1 cellular context compared by ENCODE assay signal in genomic region chr17:50763716-50764450, GRCh38.
TF ChIP-seq lines count a peak whose summit lies in the region.

No MANE protein-coding gene starts in this region.

TF ChIP-seq in GM23338, 12 proteins besides CTCF, POLR2A, EP300 and RAD21 (continued from another document):
- TF ChIP-seq, protein P1, sequence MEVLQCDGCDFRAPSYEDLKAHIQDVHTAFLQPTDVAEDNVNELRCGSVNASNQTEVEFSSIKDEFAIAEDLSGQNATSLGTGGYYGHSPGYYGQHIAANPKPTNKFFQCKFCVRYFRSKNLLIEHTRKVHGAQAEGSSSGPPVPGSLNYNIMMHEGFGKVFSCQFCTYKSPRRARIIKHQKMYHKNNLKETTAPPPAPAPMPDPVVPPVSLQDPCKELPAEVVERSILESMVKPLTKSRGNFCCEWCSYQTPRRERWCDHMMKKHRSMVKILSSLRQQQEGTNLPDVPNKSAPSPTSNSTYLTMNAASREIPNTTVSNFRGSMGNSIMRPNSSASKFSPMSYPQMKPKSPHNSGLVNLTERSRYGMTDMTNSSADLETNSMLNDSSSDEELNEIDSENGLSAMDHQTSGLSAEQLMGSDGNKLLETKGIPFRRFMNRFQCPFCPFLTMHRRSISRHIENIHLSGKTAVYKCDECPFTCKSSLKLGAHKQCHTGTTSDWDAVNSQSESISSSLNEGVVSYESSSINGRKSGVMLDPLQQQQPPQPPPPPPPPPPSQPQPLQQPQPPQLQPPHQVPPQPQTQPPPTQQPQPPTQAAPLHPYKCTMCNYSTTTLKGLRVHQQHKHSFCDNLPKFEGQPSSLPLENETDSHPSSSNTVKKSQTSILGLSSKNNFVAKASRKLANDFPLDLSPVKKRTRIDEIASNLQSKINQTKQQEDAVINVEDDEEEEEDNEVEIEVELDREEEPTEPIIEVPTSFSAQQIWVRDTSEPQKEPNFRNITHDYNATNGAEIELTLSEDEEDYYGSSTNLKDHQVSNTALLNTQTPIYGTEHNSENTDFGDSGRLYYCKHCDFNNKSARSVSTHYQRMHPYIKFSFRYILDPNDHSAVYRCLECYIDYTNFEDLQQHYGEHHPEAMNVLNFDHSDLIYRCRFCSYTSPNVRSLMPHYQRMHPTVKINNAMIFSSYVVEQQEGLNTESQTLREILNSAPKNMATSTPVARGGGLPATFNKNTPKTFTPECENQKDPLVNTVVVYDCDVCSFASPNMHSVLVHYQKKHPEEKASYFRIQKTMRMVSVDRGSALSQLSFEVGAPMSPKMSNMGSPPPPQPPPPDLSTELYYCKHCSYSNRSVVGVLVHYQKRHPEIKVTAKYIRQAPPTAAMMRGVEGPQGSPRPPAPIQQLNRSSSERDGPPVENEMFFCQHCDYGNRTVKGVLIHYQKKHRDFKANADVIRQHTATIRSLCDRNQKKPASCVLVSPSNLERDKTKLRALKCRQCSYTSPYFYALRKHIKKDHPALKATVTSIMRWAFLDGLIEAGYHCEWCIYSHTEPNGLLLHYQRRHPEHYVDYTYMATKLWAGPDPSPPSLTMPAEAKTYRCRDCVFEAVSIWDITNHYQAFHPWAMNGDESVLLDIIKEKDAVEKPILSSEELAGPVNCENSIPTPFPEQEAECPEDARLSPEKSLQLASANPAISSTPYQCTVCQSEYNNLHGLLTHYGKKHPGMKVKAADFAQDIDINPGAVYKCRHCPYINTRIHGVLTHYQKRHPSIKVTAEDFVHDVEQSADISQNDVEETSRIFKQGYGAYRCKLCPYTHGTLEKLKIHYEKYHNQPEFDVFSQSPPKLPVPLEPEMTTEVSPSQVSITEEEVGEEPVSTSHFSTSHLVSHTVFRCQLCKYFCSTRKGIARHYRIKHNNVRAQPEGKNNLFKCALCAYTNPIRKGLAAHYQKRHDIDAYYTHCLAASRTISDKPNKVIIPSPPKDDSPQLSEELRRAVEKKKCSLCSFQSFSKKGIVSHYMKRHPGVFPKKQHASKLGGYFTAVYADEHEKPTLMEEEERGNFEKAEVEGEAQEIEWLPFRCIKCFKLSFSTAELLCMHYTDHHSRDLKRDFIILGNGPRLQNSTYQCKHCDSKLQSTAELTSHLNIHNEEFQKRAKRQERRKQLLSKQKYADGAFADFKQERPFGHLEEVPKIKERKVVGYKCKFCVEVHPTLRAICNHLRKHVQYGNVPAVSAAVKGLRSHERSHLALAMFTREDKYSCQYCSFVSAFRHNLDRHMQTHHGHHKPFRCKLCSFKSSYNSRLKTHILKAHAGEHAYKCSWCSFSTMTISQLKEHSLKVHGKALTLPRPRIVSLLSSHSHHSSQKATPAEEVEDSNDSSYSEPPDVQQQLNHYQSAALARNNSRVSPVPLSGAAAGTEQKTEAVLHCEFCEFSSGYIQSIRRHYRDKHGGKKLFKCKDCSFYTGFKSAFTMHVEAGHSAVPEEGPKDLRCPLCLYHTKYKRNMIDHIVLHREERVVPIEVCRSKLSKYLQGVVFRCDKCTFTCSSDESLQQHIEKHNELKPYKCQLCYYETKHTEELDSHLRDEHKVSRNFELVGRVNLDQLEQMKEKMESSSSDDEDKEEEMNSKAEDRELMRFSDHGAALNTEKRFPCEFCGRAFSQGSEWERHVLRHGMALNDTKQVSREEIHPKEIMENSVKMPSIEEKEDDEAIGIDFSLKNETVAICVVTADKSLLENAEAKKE (CRISPR knock-in tag; IDR thresholded peaks at IDR 0.05): no peak
- TF ChIP-seq REST (IDR thresholded peaks at IDR 0.05; ENCODE audit: unreplicated experiment): no peak
